11 cellular contexts compared by ENCODE assay signal in genomic region chr5:39755986-39756385, GRCh38.
DNase-seq lines count a peak whose midpoint lies in the region; ATAC-seq and TF ChIP-seq lines count a peak whose summit lies in the region.
"Had no signal": no experiment of that assay in that cellular context is flagged by ENCODE, and none has a peak within 500 bp of the region (broad histone marks: within the 10 kb centered on the region; RNA-seq: fewer than 3 reads in every experiment).

No MANE protein-coding gene starts in this region.

- in situ Hi-C loops in Caki2 (cut with HindIII; ENCODE audit: low pct_unique_long_range_greater_than_20kb, low sequenced_read_pairs): no loop called here

- ATAC-seq in PC-3 (peak; percentile 86), HG02840 (IDR thresholded peaks at IDR 0.05; ENCODE audit: low FRiP score, unreplicated experiment) (no peak), GM21360 (IDR thresholded peaks at IDR 0.05; ENCODE audit: unreplicated experiment) (no peak)

- H3K4me3 ChIP-seq in PC-3 (ENCODE audit: low read length) (no peak overlapping the region), osteoblast (ENCODE audit: insufficient read depth, low read length) (no peak overlapping the region)
- H3K4me3 ChIP-seq: pancreas, SJCRH30 had no signal

- no TSS peak for BruUV-seq in PC-3 (replicated peaks; lab: Mats Ljungman, UMichigan)

- peak; percentile 37 for DNase-seq in Caki2 (ENCODE audit: low read depth)
- peak; percentile 95 for DNase-seq in PC-3
- DNase-seq in epithelial cell of prostate (ENCODE audit: low read depth, low spot score): peak; percentile 8
- no peak for DNase-seq in osteoblast (ENCODE audit: insufficient read length, low spot score, missing footprints)
- no peak for DNase-seq in NCI-H187 (lab: John Stamatoyannopoulos, UW)
- DNase-seq in NCI-H1105 (lab: John Stamatoyannopoulos, UW): no peak
- DNase-seq: NCI-H187 treated with DMSO at 0.1 percent for 48 hours had no signal

- peaks cover 11% of the 10 kb centered on the region for H3F3A ChIP-seq in PC-3 (ENCODE audit: low read length, unreplicated experiment)

- TF ChIP-seq CTCF in PC-3 (conservative IDR thresholded peaks at IDR 0.05; ENCODE audit: low read depth, low read length): no peak
- TF ChIP-seq CTCF in osteoblast (IDR thresholded peaks at IDR 0.05; ENCODE audit: extremely low read depth, low read depth, low read length): no peak

- no peaks in the 10 kb centered on the region for H3K9me2 ChIP-seq in PC-3 (replicated peaks; ENCODE audit: low read length)

- no peak overlapping the region; the same call in none of the 2 replicates for H3K9ac ChIP-seq in PC-3 (ENCODE audit: low read length)

- no peaks in the 10 kb centered on the region for H3K9me3 ChIP-seq in PC-3 (ENCODE audit: low read length)
- no peaks in the 10 kb centered on the region for H3K9me3 ChIP-seq in osteoblast (ENCODE audit: low read depth, low read length)
- H3K9me3 ChIP-seq: pancreas had no signal

- intact Hi-C loops in PC-3 (cut with micrococcal nuclease): no loop called here

- no peaks in the 10 kb centered on the region for H3K36me3 ChIP-seq in PC-3 (ENCODE audit: low read depth, low read length)
- H3K36me3 ChIP-seq in osteoblast (ENCODE audit: insufficient read depth, low read length): no peaks in the 10 kb centered on the region
- H3K36me3 ChIP-seq: pancreas, SJCRH30 had no signal

- no peaks in the 10 kb centered on the region for H4K20me1 ChIP-seq in PC-3 (ENCODE audit: low read length)
- H4K20me1 ChIP-seq in osteoblast (ENCODE audit: insufficient read depth, low read length): no peaks in the 10 kb centered on the region

- CTCF ChIA-PET in PC-3 (lab: Charles Lee): no interaction called here

- H3K79me2 ChIP-seq in PC-3 (ENCODE audit: low read length): no peaks in the 10 kb centered on the region
- H3K79me2 ChIP-seq in osteoblast (ENCODE audit: insufficient read depth, low read length): no peaks in the 10 kb centered on the region

- peaks cover 17% of the 10 kb centered on the region for H3K4me1 ChIP-seq in PC-3 (ENCODE audit: insufficient read depth, low read length)
- peaks cover 33% of the 10 kb centered on the region for H3K4me1 ChIP-seq in osteoblast (ENCODE audit: insufficient read depth, low read length)
- H3K4me1 ChIP-seq: pancreas had no signal

- H3K27me3 ChIP-seq in PC-3 (ENCODE audit: low read length) (no peaks in the 10 kb centered on the region), osteoblast (ENCODE audit: insufficient read depth, low read length) (no peaks in the 10 kb centered on the region)
- H3K27me3 ChIP-seq: pancreas, SJCRH30 had no signal

- POLR2A ChIA-PET in PC-3 (lab: Charles Lee; ENCODE audit: unreplicated experiment): no interaction called here

- H3K4me2 ChIP-seq in PC-3 (ENCODE audit: low read length): peak overlapping the region; percentile 38
- peak overlapping the region; percentile 3 for H3K4me2 ChIP-seq in osteoblast (ENCODE audit: insufficient read depth, low read length)

- H2AFZ ChIP-seq in PC-3 (ENCODE audit: low read length): no peak overlapping the region
- no peak overlapping the region for H2AFZ ChIP-seq in osteoblast (ENCODE audit: low read length)

- H3K27ac ChIP-seq in PC-3 (ENCODE audit: low read length) (peak overlapping the region; percentile 59), epithelial cell of prostate (no peak overlapping the region), osteoblast (ENCODE audit: low read depth, low read length) (peak overlapping the region; percentile 76)
- H3K27ac ChIP-seq: pancreas, SJCRH30 had no signal

Comparison
In these comparisons a context has a peak if more than half of its experiments do, and no peak if none do; other contexts are left out.
1. DNase-seq: peak in Caki2 (single experiment), PC-3 (single experiment) and epithelial cell of prostate (single experiment); none in osteoblast (single experiment), NCI-H187 (0 of 2) and NCI-H1105 (single experiment).